7 cellular contexts compared by ENCODE assay signal in the genomic region with DNA sequence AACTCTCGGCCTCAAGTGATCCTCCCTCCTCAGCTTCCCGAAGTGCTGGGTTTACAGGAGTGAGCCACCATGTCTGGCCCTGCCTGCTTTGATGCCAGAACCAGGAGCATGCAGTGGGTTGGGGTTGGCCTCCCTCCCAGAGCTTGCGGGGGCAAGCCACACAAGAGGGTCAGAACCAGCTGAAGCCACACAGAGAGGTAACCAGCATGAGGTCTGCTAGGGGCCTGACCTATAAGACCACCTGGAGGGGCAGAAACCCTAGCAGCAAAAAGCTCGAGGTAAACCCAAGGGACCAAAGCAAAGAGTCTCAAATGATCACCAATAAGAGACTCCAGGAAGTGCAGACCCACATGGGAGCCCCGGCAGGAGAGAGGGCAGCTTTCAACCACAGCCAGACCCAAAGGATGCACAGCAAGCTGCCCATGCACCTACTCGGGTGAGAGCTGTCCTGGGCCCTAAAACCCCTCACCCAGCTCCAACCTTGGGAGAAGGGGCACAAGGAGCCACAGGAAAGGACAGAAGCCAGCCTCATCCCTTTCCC.
DNase-seq lines count a peak whose midpoint lies in the region; ATAC-seq, FAIRE-seq and TF ChIP-seq lines count a peak whose summit lies in the region.

No MANE protein-coding gene starts in this region.

- peak overlapping the region; percentile 66 for H2BK20ac ChIP-seq in IMR-90 (ENCODE audit: low read depth, low read length)

- in situ Hi-C loops in IMR-90 (cut with MboI; ENCODE audit: low sequenced_read_pairs), result no loop called here

- dilution Hi-C loops in IMR-90 (cut with HindIII; ENCODE audit: low sequenced_read_pairs, unreplicated experiment), result no loop called here

- H3K4me1 ChIP-seq in IMR-90 (ENCODE audit: control insufficient read depth, insufficient read depth, low read length) (peaks cover 25% of the 10 kb centered on the region), kidney (ENCODE audit: control insufficient read depth in 1 of 2, insufficient read depth in 1 of 2, low read depth in 1 of 2, low read length in 2 of 2) (peaks cover 0 to 6% of the 10 kb centered on the region in 2 donors), suprapubic skin (peaks cover 18% of the 10 kb centered on the region)

- intact Hi-C loops in IMR-90 (cut with micrococcal nuclease) (no loop called here), kidney (cut with DNase I) (no loop called here)
- intact Hi-C loops in activated T-helper 1 cell treated with anti-CD3 and anti-CD28 coated beads, Interleukin-12 subunit alpha, Interleukin-12 subunit beta, Interleukin-2, Interleukin-4 antibody, amounts not matched to agents 30 ng/mL and 10 ng/mL and 1 ng/mL, durations not matched to agents 14 hours and 24 hours and 36 hours (cut with micrococcal nuclease), result no loop called here

- H3K14ac ChIP-seq in IMR-90 (replicated peaks; ENCODE audit: low read depth, low read length), result peak overlapping the region; percentile 58

- H4K91ac ChIP-seq in IMR-90 (ENCODE audit: insufficient read depth, low read depth, low read length), result peak overlapping the region; percentile 86

- peak overlapping the region; percentile 84 for H2BK5ac ChIP-seq in IMR-90 (ENCODE audit: low read depth, low read length, poor library complexity, severe bottlenecking)

- no peak for TF ChIP-seq RAD21 in IMR-90 (IDR thresholded peaks at IDR 0.05; ENCODE audit: low read length)

- no peaks in the 10 kb centered on the region for H3K27me3 ChIP-seq in IMR-90 (ENCODE audit: control insufficient read depth, insufficient read depth, low read length)
- H3K27me3 ChIP-seq in suprapubic skin, result no peaks in the 10 kb centered on the region

- peak overlapping the region; percentile 84 for H4K5ac ChIP-seq in IMR-90 (ENCODE audit: low read depth, low read length)

- H3K4me3 Mint-ChIP-seq in activated T-helper 1 cell treated with anti-CD3 and anti-CD28 coated beads, Interleukin-12 subunit alpha, Interleukin-12 subunit beta, Interleukin-2, Interleukin-4 antibody, amounts not matched to agents 30 ng/mL and 10 ng/mL and 1 ng/mL, durations not matched to agents 14 hours and 24 hours and 36 hours, result peak overlapping the region; percentile 68

- peak overlapping the region; percentile 91 for H2BK120ac ChIP-seq in IMR-90 (ENCODE audit: low read depth, low read length)

- DNase-seq in IMR-90, result no peak
- no peak for DNase-seq in activated T-helper 1 cell treated with anti-CD3 and anti-CD28 coated beads, Interleukin-12 subunit alpha, Interleukin-12 subunit beta, Interleukin-2, Interleukin-4 antibody, amounts not matched to agents 30 ng/mL and 10 ng/mL and 1 ng/mL, durations not matched to agents 14 hours and 24 hours and 36 hours (ENCODE audit: low spot score)
- peak; percentile 71 for DNase-seq in kidney
- DNase-seq in suprapubic skin (ENCODE audit: low spot score in 2 of 2), result no peak
- DNase-seq in SKM-1 treated with dmso at 0.1 percent for 144 hours (lab: John Stamatoyannopoulos, UW; ENCODE audit: unreplicated experiment), result no peak
- no peak for DNase-seq in LoVo (ENCODE audit: low spot score)

- no peak for FAIRE-seq in kidney (lab: Jason Lieb, UNC)

- peaks cover 4% of the 10 kb centered on the region for H3K36me3 Mint-ChIP-seq in activated T-helper 1 cell treated with anti-CD3 and anti-CD28 coated beads, Interleukin-12 subunit alpha, Interleukin-12 subunit beta, Interleukin-2, Interleukin-4 antibody, amounts not matched to agents 30 ng/mL and 10 ng/mL and 1 ng/mL, durations not matched to agents 14 hours and 24 hours and 36 hours (ENCODE audit: low read depth)

- CTCF ChIA-PET in IMR-90 (lab: Yijun Ruan, JAX), result interaction anchor here (0.6 kb wide), 1 partner anchor 42 kb away, joined by 3 read pairs; no protein-coding TSS in a partner anchor

- H3K27ac Mint-ChIP-seq in activated T-helper 1 cell treated with anti-CD3 and anti-CD28 coated beads, Interleukin-12 subunit alpha, Interleukin-12 subunit beta, Interleukin-2, Interleukin-4 antibody, amounts not matched to agents 30 ng/mL and 10 ng/mL and 1 ng/mL, durations not matched to agents 14 hours and 24 hours and 36 hours, result peak overlapping the region; percentile 97

- no peaks in the 10 kb centered on the region for H3K36me3 ChIP-seq in IMR-90 (ENCODE audit: control insufficient read depth, insufficient read depth, low read length)
- no peaks in the 10 kb centered on the region for H3K36me3 ChIP-seq in kidney (ENCODE audit: control insufficient read depth in 1 of 2, insufficient read depth in 2 of 2, low read length in 2 of 2)
- H3K36me3 ChIP-seq in suprapubic skin, result no peaks in the 10 kb centered on the region

- TF ChIP-seq POLR2A in IMR-90 (IDR thresholded peaks at IDR 0.05; ENCODE audit: low read depth, low read length), result no peak
- TF ChIP-seq POLR2A in suprapubic skin (IDR thresholded peaks at IDR 0.05), result no peak

- no peak for TF ChIP-seq CTCF in IMR-90 (conservative IDR thresholded peaks at IDR 0.05; ENCODE audit: low read depth, low read length)
- TF ChIP-seq CTCF in kidney (IDR thresholded peaks at IDR 0.05; ENCODE audit: borderline replicate concordance, extremely low read depth, insufficient read depth), result no peak
- no peak for TF ChIP-seq CTCF in suprapubic skin (IDR thresholded peaks at IDR 0.05)

- WGBS in IMR-90 (ENCODE audit: extremely low coverage in 2 of 2, insufficient read length in 1 of 2), 2 experiments, result 78% methylated on average over 3 of the region's 6 CpGs; no CpG with 5 or more reads in 1 of the 2 experiments
- WGBS in suprapubic skin, result 79% methylated on average over 4 of the region's 6 CpGs

- H2AFZ ChIP-seq in IMR-90 (replicated peaks; ENCODE audit: low read length, poor library complexity), result peak overlapping the region; percentile 91

- peak overlapping the region; percentile 83 for H3K23ac ChIP-seq in IMR-90 (ENCODE audit: low read depth, low read length)

- peak overlapping the region; percentile 91 for H3K27ac ChIP-seq in IMR-90 (ENCODE audit: insufficient read depth, low read length)
- peak overlapping the region; percentile 73 to 89 for H3K27ac ChIP-seq in kidney (ENCODE audit: low read depth in 2 of 2, low read length in 2 of 2)
- peak overlapping the region; percentile 88 for H3K27ac ChIP-seq in suprapubic skin

- ATAC-seq in IMR-90 (ENCODE audit: low read depth), result no peak; the same call in 1 of the 2 replicates
- ATAC-seq in GM19035 (IDR thresholded peaks at IDR 0.05; ENCODE audit: unreplicated experiment), result no peak

- no peak for TF ChIP-seq EP300 in suprapubic skin (IDR thresholded peaks at IDR 0.05)

- peaks cover 12% of the 10 kb centered on the region for H3K9me1 ChIP-seq in IMR-90 (ENCODE audit: insufficient read depth, low read length)

- no peaks in the 10 kb centered on the region for H3K79me1 ChIP-seq in IMR-90 (ENCODE audit: low read depth in 1 of 2, low read length in 2 of 2)

- H3K9me3 ChIP-seq in IMR-90 (ENCODE audit: control insufficient read depth, insufficient read depth, low read length), result no peaks in the 10 kb centered on the region
- H3K9me3 ChIP-seq in kidney (ENCODE audit: control insufficient read depth in 1 of 2, low read length in 2 of 2), result no peaks in the 10 kb centered on the region
- H3K9me3 ChIP-seq in suprapubic skin, result no peaks in the 10 kb centered on the region

- peak overlapping the region; percentile 2 for H2AK9ac ChIP-seq in IMR-90 (replicated peaks; ENCODE audit: low read depth, low read length, poor library complexity)

- no TSS peak for BruUV-seq in IMR-90 (replicated peaks; lab: Mats Ljungman, UMichigan)

- peak overlapping the region; percentile 72; the same call in 2 of the 3 replicates for H2BK15ac ChIP-seq in IMR-90 (ENCODE audit: low read depth, low read length)

- peaks cover 66% of the 10 kb centered on the region for H3K4me1 Mint-ChIP-seq in activated T-helper 1 cell treated with anti-CD3 and anti-CD28 coated beads, Interleukin-12 subunit alpha, Interleukin-12 subunit beta, Interleukin-2, Interleukin-4 antibody, amounts not matched to agents 30 ng/mL and 10 ng/mL and 1 ng/mL, durations not matched to agents 14 hours and 24 hours and 36 hours (ENCODE audit: low read depth)

- H4K8ac ChIP-seq in IMR-90 (ENCODE audit: low read depth in 2 of 2, low read length in 2 of 2), result peak overlapping the region; percentile 17 to 96

- H3K4me3 ChIP-seq in IMR-90 (ENCODE audit: insufficient read depth, low read depth, low read length) (no peak overlapping the region), kidney (ENCODE audit: low read length in 2 of 2) (no peak overlapping the region), suprapubic skin (no peak overlapping the region)

- H2AK5ac ChIP-seq in IMR-90 (ENCODE audit: low read depth, low read length), result peak overlapping the region; percentile 62

- H3K9ac ChIP-seq in IMR-90 (ENCODE audit: low read depth, low read length) (peak overlapping the region; percentile 34), kidney (ENCODE audit: low read length in 2 of 2) (peak overlapping the region in 1 of 2 donors; percentile 19)

- H3K18ac ChIP-seq in IMR-90 (ENCODE audit: low read depth, low read length), result peak overlapping the region; percentile 79

- peak overlapping the region; percentile 67; the same call in 1 of the 2 replicates for H3K56ac ChIP-seq in IMR-90 (ENCODE audit: extremely low read depth, insufficient read depth, low read length)

- no peaks in the 10 kb centered on the region for H3K9me3 Mint-ChIP-seq in activated T-helper 1 cell treated with anti-CD3 and anti-CD28 coated beads, Interleukin-12 subunit alpha, Interleukin-12 subunit beta, Interleukin-2, Interleukin-4 antibody, amounts not matched to agents 30 ng/mL and 10 ng/mL and 1 ng/mL, durations not matched to agents 14 hours and 24 hours and 36 hours

- H4K20me1 ChIP-seq in IMR-90 (ENCODE audit: insufficient read depth, low read length), result no peaks in the 10 kb centered on the region

- no peaks in the 10 kb centered on the region for H3K27me3 Mint-ChIP-seq in activated T-helper 1 cell treated with anti-CD3 and anti-CD28 coated beads, Interleukin-12 subunit alpha, Interleukin-12 subunit beta, Interleukin-2, Interleukin-4 antibody, amounts not matched to agents 30 ng/mL and 10 ng/mL and 1 ng/mL, durations not matched to agents 14 hours and 24 hours and 36 hours (ENCODE audit: insufficient read depth)

- peak overlapping the region; percentile 94 for H3K4ac ChIP-seq in IMR-90 (ENCODE audit: low read depth, low read length)

- POLR2A ChIA-PET in IMR-90 (lab: Charles Lee; ENCODE audit: unreplicated experiment), result no interaction called here

- H3K4me2 ChIP-seq in IMR-90 (ENCODE audit: low read depth, low read length), result peak overlapping the region; percentile 59

TF ChIP-seq in IMR-90, 13 proteins besides CTCF, POLR2A, EP300 and RAD21 (continues in another document):
- TF ChIP-seq, protein P1, sequence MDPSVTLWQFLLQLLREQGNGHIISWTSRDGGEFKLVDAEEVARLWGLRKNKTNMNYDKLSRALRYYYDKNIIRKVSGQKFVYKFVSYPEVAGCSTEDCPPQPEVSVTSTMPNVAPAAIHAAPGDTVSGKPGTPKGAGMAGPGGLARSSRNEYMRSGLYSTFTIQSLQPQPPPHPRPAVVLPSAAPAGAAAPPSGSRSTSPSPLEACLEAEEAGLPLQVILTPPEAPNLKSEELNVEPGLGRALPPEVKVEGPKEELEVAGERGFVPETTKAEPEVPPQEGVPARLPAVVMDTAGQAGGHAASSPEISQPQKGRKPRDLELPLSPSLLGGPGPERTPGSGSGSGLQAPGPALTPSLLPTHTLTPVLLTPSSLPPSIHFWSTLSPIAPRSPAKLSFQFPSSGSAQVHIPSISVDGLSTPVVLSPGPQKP (IDR thresholded peaks at IDR 0.05; ENCODE audit: borderline replicate concordance, low read depth, low read length), result no peak
- TF ChIP-seq BHLHE40 (IDR thresholded peaks at IDR 0.05; ENCODE audit: low read depth, low read length), result no peak
